In the genomic region with DNA sequence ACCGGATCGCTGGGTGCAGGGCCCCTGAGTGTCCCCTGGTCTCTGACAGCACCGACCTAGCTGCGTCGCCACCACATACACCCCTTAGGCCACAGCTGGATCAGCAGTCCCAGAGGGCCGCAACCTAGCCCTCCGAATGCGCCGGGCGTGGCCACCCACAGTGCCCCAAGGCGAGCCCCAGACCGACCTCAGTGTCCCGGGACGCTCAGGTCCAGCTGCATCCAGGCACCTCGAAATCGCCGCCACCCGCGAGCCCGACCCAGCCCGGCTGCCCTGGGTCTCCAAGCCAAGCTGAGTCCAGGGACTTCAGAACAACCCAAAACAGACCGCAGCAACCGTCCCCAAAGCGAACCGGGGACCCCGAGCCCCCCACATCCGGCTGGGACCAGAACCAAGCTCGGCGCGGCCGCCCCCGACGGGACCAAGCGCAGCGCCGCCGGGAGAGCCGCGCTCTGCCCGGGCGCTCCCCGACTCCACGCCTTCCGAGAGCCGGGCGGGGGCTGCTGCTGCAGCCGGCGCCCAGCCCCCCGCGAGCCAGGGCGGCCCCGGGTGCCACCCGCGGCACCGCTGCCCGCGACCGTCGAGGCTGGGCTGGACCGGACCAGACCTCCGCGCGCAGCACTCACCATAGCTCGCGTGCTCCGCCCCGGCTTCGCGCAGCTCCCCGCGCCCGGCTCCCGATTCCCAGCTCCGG, we compare ENCODE assay signal across 8 cellular contexts. TPM values are rescaled to one million over a fixed set of nuclear protein-coding genes. Genes with fewer than 3 reads are reported as not detected.
A peak's percentile ranks its signal among the peaks of the same experiment; 100 is the strongest.
DNase-seq lines count a peak whose midpoint lies in the region; ATAC-seq, FAIRE-seq and TF ChIP-seq lines count a peak whose summit lies in the region.

No MANE protein-coding gene starts in this region.

- dilution Hi-C loops in endothelial cell of umbilical vein (cut with MboI; ENCODE audit: extremely low pct_ligation_motif_present, low sequenced_read_pairs): no loop called here

- TF ChIP-seq CTCF in Panc1 (IDR thresholded peaks at IDR 0.05): no peak
- TF ChIP-seq CTCF in endothelial cell of umbilical vein (IDR thresholded peaks at IDR 0.05; ENCODE audit: extremely low read depth in 1 of 2, insufficient read depth in 1 of 2, low read depth in 1 of 2, low read length in 2 of 2): no peak

- H2AFZ ChIP-seq in endothelial cell of umbilical vein (ENCODE audit: low read depth, low read length) (no peak overlapping the region), neuron (ENCODE audit: low read depth, low read length) (peak overlapping the region; percentile 86)

- no TSS peak for BruUV-seq in Panc1 (replicated peaks; lab: Mats Ljungman, UMichigan)
- no TSS peak for BruUV-seq in endothelial cell of umbilical vein (replicated peaks; lab: Mats Ljungman, UMichigan)

- H3K27me3 ChIP-seq in Panc1 (ENCODE audit: control insufficient read depth, insufficient read depth, low read length) (no peaks in the 10 kb centered on the region), endothelial cell of umbilical vein (ENCODE audit: control insufficient read depth in 2 of 2, insufficient read depth in 2 of 2, low read length in 2 of 2) (no peaks in the 10 kb centered on the region), neuron (ENCODE audit: insufficient read depth, low read length) (no peaks in the 10 kb centered on the region)

- H3K9me1 ChIP-seq in endothelial cell of umbilical vein (replicated peaks; ENCODE audit: control insufficient read depth, extremely low read depth, insufficient read depth, low read length): no peaks in the 10 kb centered on the region

- in situ Hi-C loops in Panc1 (cut with HindIII; ENCODE audit: low pct_unique_long_range_greater_than_20kb, low sequenced_read_pairs): no loop called here

- POLR2A ChIA-PET in Panc1 (lab: Charles Lee) (interaction anchor here (0.6 to 0.9 kb wide), 2 partner anchors 28 to 93 kb away, joined by 3 to 4 read pairs; no protein-coding TSS in a partner anchor), endothelial cell of umbilical vein (lab: Charles Lee) (interaction anchor here (0.6 to 1.9 kb wide), 3 partner anchors 21 to 74 kb away, joined by 3 to 6 read pairs (median 4); no protein-coding TSS in a partner anchor)

- CTCF ChIA-PET in Panc1 (lab: Charles Lee) (interaction anchor here (0.6 to 1.0 kb wide), 3 partner anchors 24 to 75 kb away, joined by 3 to 12 read pairs (median 5); no protein-coding TSS in a partner anchor), endothelial cell of umbilical vein (lab: Charles Lee) (interaction anchor here (0.5 to 2.3 kb wide), 16 partner anchors 9 to 711 kb away, joined by 3 to 29 read pairs (median 7); no protein-coding TSS in a partner anchor)

- TF ChIP-seq POLR2A in endothelial cell of umbilical vein (IDR thresholded peaks at IDR 0.05; ENCODE audit: low read depth, low read length): no peak

- H3K27ac ChIP-seq in Panc1 (ENCODE audit: low read length) (peak overlapping the region; percentile 67), endothelial cell of umbilical vein (ENCODE audit: insufficient read depth, low read depth, low read length) (peak overlapping the region; percentile 14)

- DNase-seq in Panc1 (ENCODE audit: low read depth, low spot score): no peak
- no peak for DNase-seq in endothelial cell of umbilical vein (ENCODE audit: low read depth, low spot score)
- no peak for DNase-seq in DMS153 treated with DMSO at 0.1 percent for 48 hours (lab: John Stamatoyannopoulos, UW; ENCODE audit: unreplicated experiment)
- no peak for DNase-seq in posterior vena cava (ENCODE audit: low spot score)
- no peak for DNase-seq in NCI-H2081 treated with DMSO at 0.1 percent for 48 hours (lab: John Stamatoyannopoulos, UW)

- peaks cover 2% of the 10 kb centered on the region for H4K20me1 ChIP-seq in endothelial cell of umbilical vein (replicated peaks; ENCODE audit: control insufficient read depth, extremely low read depth, insufficient read depth, low read length)

- FAIRE-seq in endothelial cell of umbilical vein (lab: Jason Lieb, UNC): peak; percentile 52

- H3K4me1 ChIP-seq in ES-I3 (ENCODE audit: insufficient read depth, low read length) (peaks cover 14% of the 10 kb centered on the region; the same call in 1 of the 2 replicates), Panc1 (ENCODE audit: control insufficient read depth, insufficient read depth, low read length) (peaks cover 48% of the 10 kb centered on the region), endothelial cell of umbilical vein (ENCODE audit: control insufficient read depth, extremely low read depth, insufficient read depth, low read length) (peaks cover 38% of the 10 kb centered on the region), neuron (ENCODE audit: insufficient read depth, low read length) (peaks cover 48% of the 10 kb centered on the region)

- H3K4me3 ChIP-seq in Panc1 (ENCODE audit: low read depth in 2 of 2, low read length in 2 of 2) (peak overlapping the region; percentile 58 to 84), endothelial cell of umbilical vein (replicated peaks in 1 of 3; ENCODE audit: insufficient read depth in 1 of 3, low read depth in 1 of 3, low read length in 3 of 3) (peak overlapping the region; percentile 40 to 82 (median 66)), neuron (ENCODE audit: low read length) (peak overlapping the region; percentile 62)

- H3K9me3 ChIP-seq in ES-I3 (ENCODE audit: control insufficient read depth, insufficient read depth, low read length) (no peaks in the 10 kb centered on the region), Panc1 (ENCODE audit: control insufficient read depth, insufficient read depth, low read depth, low read length) (no peaks in the 10 kb centered on the region), endothelial cell of umbilical vein (replicated peaks; ENCODE audit: control insufficient read depth, insufficient read depth, low read length) (no peaks in the 10 kb centered on the region), neuron (ENCODE audit: low read length) (no peaks in the 10 kb centered on the region)

- ATAC-seq in GM21737 (IDR thresholded peaks at IDR 0.05; ENCODE audit: unreplicated experiment) (peak; percentile 19), Panc1 (peak; percentile 50)

- H3K4me2 ChIP-seq in endothelial cell of umbilical vein (ENCODE audit: insufficient read depth, low read length): peak overlapping the region; percentile 71

- peaks cover 52% of the 10 kb centered on the region for H3K79me2 ChIP-seq in endothelial cell of umbilical vein (ENCODE audit: control insufficient read depth, insufficient read depth, low read length)

- no peaks in the 10 kb centered on the region for H3K36me3 ChIP-seq in ES-I3 (ENCODE audit: insufficient read depth, low read length)
- no peaks in the 10 kb centered on the region; the same call in 1 of the 2 replicates for H3K36me3 ChIP-seq in Panc1 (ENCODE audit: control insufficient read depth, insufficient read depth, low read length)
- H3K36me3 ChIP-seq in endothelial cell of umbilical vein (ENCODE audit: control insufficient read depth in 2 of 2, extremely low read depth in 1 of 2, insufficient read depth in 2 of 2, low read length in 2 of 2): no peaks in the 10 kb centered on the region
- no peaks in the 10 kb centered on the region for H3K36me3 ChIP-seq in neuron (ENCODE audit: insufficient read depth, low read length)

- intact Hi-C loops in Panc1 (cut with micrococcal nuclease; ENCODE audit: unreplicated experiment): no loop called here
- intact Hi-C loops in endothelial cell of umbilical vein (cut with micrococcal nuclease): loop anchor here (1.0 kb wide), 3 partner anchors 21 to 83 kb away; no protein-coding TSS in a partner anchor
- intact Hi-C loops in posterior vena cava (cut with DNase I): no loop called here

- H3K9ac ChIP-seq in ES-I3 (ENCODE audit: low read depth, low read length) (peak overlapping the region; percentile 73; the same call in 1 of the 2 replicates), endothelial cell of umbilical vein (replicated peaks; ENCODE audit: extremely low read depth, insufficient read depth, low read length) (peak overlapping the region; percentile 76)

TF ChIP-seq in endothelial cell of umbilical vein, 7 proteins besides CTCF, POLR2A, EP300 and RAD21:
- TF ChIP-seq, protein P1, sequence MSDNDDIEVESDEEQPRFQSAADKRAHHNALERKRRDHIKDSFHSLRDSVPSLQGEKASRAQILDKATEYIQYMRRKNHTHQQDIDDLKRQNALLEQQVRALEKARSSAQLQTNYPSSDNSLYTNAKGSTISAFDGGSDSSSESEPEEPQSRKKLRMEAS (IDR thresholded peaks at IDR 0.05; ENCODE audit: insufficient read depth, insufficient read length): no peak
- TF ChIP-seq POLR2AphosphoS5 (IDR thresholded peaks at IDR 0.05; ENCODE audit: insufficient read depth, low read depth, low read length): no peak
- no peak for TF ChIP-seq MYC (IDR thresholded peaks at IDR 0.05; ENCODE audit: low read depth, low read length)
- TF ChIP-seq JUN (IDR thresholded peaks at IDR 0.05; ENCODE audit: borderline replicate concordance, insufficient read depth, insufficient read length, low read depth): no peak
- TF ChIP-seq EZH2 (IDR thresholded peaks at IDR 0.05; ENCODE audit: borderline replicate concordance, low read depth, low read length, severe bottlenecking): no peak
- no peak for TF ChIP-seq GATA2 (IDR thresholded peaks at IDR 0.05; ENCODE audit: insufficient read depth, insufficient read length, low read depth, low read length)
- no peak for TF ChIP-seq FOS (IDR thresholded peaks at IDR 0.05; ENCODE audit: borderline replicate concordance, insufficient read depth, low read length)

RNA-seq across cellular contexts. Expression of gene ECE1, which starts 54.6 kb away (rescaled TPM):
- total RNA-seq in Panc1 (2021; ENCODE audit: unreplicated experiment): 192 TPM
- 250 TPM for polyA plus RNA-seq in Panc1 (2012; ENCODE audit: insufficient read length)
- 496 and 562 TPM in 2 replicates for total RNA-seq in endothelial cell of umbilical vein
- polyA plus RNA-seq in endothelial cell of umbilical vein: 437 and 521 TPM in 2 replicates
- 352 and 358 TPM in 2 replicates for polyA plus RNA-seq in endothelial cell of umbilical vein (2011; cell fraction: cytosol; rRNA removed)
- polyA plus RNA-seq in endothelial cell of umbilical vein (2011; cell fraction: nucleus; rRNA removed): 291 and 306 TPM in 2 replicates
- polyA plus RNA-seq in endothelial cell of umbilical vein (2012): 366 and 394 TPM in 2 replicates
- 457 and 568 TPM in 2 replicates for polyA minus RNA-seq in endothelial cell of umbilical vein
- 16.8 TPM for polyA minus RNA-seq in endothelial cell of umbilical vein (2011; cell fraction: cytosol; rRNA and poly(A)+ RNA removed)
- polyA minus RNA-seq in endothelial cell of umbilical vein (2011; cell fraction: nucleus; rRNA and poly(A)+ RNA removed): 172 and 244 TPM in 2 replicates
- total RNA-seq in posterior vena cava: 100 to 1,000 TPM; 108 to 120 TPM
